Comparison of ENCODE assay signal across 2 cellular contexts in genomic region chr2:58484629-58485028, GRCh38.
TF ChIP-seq lines count a peak whose summit lies in the region.

No MANE protein-coding gene starts in this region.

TF ChIP-seq in HepG2, 621 proteins besides CTCF, POLR2A, EP300 and RAD21:
- TF ChIP-seq MXD3 (CRISPR knock-in tag; IDR thresholded peaks at IDR 0.05) (no peak), CCAR2 (optimal IDR thresholded peaks at IDR 0.05; ENCODE audit: low read depth, low read length) (no peak), ZNF629 (CRISPR knock-in tag; conservative IDR thresholded peaks at IDR 0.05) (peak; percentile 40)
- TF ChIP-seq, protein P1, sequence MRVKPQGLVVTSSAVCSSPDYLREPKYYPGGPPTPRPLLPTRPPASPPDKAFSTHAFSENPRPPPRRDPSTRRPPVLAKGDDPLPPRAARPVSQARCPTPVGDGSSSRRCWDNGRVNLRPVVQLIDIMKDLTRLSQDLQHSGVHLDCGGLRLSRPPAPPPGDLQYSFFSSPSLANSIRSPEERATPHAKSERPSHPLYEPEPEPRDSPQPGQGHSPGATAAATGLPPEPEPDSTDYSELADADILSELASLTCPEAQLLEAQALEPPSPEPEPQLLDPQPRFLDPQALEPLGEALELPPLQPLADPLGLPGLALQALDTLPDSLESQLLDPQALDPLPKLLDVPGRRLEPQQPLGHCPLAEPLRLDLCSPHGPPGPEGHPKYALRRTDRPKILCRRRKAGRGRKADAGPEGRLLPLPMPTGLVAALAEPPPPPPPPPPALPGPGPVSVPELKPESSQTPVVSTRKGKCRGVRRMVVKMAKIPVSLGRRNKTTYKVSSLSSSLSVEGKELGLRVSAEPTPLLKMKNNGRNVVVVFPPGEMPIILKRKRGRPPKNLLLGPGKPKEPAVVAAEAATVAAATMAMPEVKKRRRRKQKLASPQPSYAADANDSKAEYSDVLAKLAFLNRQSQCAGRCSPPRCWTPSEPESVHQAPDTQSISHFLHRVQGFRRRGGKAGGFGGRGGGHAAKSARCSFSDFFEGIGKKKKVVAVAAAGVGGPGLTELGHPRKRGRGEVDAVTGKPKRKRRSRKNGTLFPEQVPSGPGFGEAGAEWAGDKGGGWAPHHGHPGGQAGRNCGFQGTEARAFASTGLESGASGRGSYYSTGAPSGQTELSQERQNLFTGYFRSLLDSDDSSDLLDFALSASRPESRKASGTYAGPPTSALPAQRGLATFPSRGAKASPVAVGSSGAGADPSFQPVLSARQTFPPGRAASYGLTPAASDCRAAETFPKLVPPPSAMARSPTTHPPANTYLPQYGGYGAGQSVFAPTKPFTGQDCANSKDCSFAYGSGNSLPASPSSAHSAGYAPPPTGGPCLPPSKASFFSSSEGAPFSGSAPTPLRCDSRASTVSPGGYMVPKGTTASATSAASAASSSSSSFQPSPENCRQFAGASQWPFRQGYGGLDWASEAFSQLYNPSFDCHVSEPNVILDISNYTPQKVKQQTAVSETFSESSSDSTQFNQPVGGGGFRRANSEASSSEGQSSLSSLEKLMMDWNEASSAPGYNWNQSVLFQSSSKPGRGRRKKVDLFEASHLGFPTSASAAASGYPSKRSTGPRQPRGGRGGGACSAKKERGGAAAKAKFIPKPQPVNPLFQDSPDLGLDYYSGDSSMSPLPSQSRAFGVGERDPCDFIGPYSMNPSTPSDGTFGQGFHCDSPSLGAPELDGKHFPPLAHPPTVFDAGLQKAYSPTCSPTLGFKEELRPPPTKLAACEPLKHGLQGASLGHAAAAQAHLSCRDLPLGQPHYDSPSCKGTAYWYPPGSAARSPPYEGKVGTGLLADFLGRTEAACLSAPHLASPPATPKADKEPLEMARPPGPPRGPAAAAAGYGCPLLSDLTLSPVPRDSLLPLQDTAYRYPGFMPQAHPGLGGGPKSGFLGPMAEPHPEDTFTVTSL (CRISPR knock-in tag; IDR thresholded peaks at IDR 0.05; ENCODE audit: borderline replicate concordance) = no peak

TF ChIP-seq in H1, 55 proteins besides CTCF, POLR2A, EP300 and RAD21:
- TF ChIP-seq SIRT6 (IDR thresholded peaks at IDR 0.05; ENCODE audit: low read length) (no peak), KDM1A (IDR thresholded peaks at IDR 0.05; ENCODE audit: borderline replicate concordance, low read length) (peak; percentile 71; the same call in 1 of the 2 replicates)
